In genomic region chr14:94120667-94121335, GRCh38 we compare ENCODE assay signal across 18 cellular contexts. TPM values are rescaled to one million over a fixed set of nuclear protein-coding genes. Genes with fewer than 3 reads are reported as not detected.
DNase-seq lines count a peak whose midpoint lies in the region; ATAC-seq, FAIRE-seq and TF ChIP-seq lines count a peak whose summit lies in the region.
"Had no signal": no experiment of that assay in that cellular context is flagged by ENCODE, and none has a peak within 500 bp of the region (broad histone marks: within the 10 kb centered on the region; RNA-seq: fewer than 3 reads in every experiment).

No MANE protein-coding gene starts in this region.

- H3K79me2 ChIP-seq in endothelial cell of umbilical vein (ENCODE audit: control insufficient read depth, insufficient read depth, low read length) (no peaks in the 10 kb centered on the region), mesendoderm (ENCODE audit: control insufficient read depth, insufficient read depth, low read length) (no peaks in the 10 kb centered on the region)

- no peak overlapping the region for H2AK5ac ChIP-seq in mesendoderm (ENCODE audit: low read length)

- no peaks in the 10 kb centered on the region for H3K9me1 ChIP-seq in endothelial cell of umbilical vein (replicated peaks; ENCODE audit: control insufficient read depth, extremely low read depth, insufficient read depth, low read length)

- H3K9ac ChIP-seq in endothelial cell of umbilical vein (replicated peaks; ENCODE audit: extremely low read depth, insufficient read depth, low read length) (no peak overlapping the region), mesendoderm (ENCODE audit: low read length) (no peak overlapping the region)

- H4K8ac ChIP-seq in mesendoderm (ENCODE audit: low read depth, low read length) = no peak overlapping the region

- no peaks in the 10 kb centered on the region for H4K20me1 ChIP-seq in endothelial cell of umbilical vein (replicated peaks; ENCODE audit: control insufficient read depth, extremely low read depth, insufficient read depth, low read length)

- H3K4me1 ChIP-seq in endothelial cell of umbilical vein (ENCODE audit: control insufficient read depth, extremely low read depth, insufficient read depth, low read length) = no peaks in the 10 kb centered on the region
- H3K4me1 ChIP-seq in mesendoderm (ENCODE audit: control insufficient read depth, low read depth, low read length) = no peaks in the 10 kb centered on the region
- H3K4me1 ChIP-seq: adrenal gland, BE2C had no signal

- no peak overlapping the region for H4K5ac ChIP-seq in mesendoderm (ENCODE audit: low read length)

- H2BK5ac ChIP-seq in mesendoderm (ENCODE audit: low read length) = no peak overlapping the region

- TF ChIP-seq CTCF in endothelial cell of umbilical vein (IDR thresholded peaks at IDR 0.05; ENCODE audit: extremely low read depth in 1 of 2, insufficient read depth in 1 of 2, low read depth in 1 of 2, low read length in 2 of 2) (no peak), omental fat pad (IDR thresholded peaks at IDR 0.05) (no peak)

- CTCF ChIA-PET in endothelial cell of umbilical vein (lab: Charles Lee) = no interaction called here

- no peak overlapping the region for H2BK120ac ChIP-seq in mesendoderm (ENCODE audit: low read depth, low read length)

- intact Hi-C loops in endothelial cell of umbilical vein (cut with micrococcal nuclease) = no loop called here

- WGBS in mesendoderm (ENCODE audit: extremely low coverage, insufficient coverage, low lambda C conversion rate) = no CpG with 5 or more reads among the region's 5 CpGs

- no peak overlapping the region for H3K4me2 ChIP-seq in endothelial cell of umbilical vein (ENCODE audit: insufficient read depth, low read length)
- no peak overlapping the region for H3K4me2 ChIP-seq in mesendoderm (ENCODE audit: low read length)
- H3K4me2 ChIP-seq: smooth muscle cell had no signal

- POLR2A ChIA-PET in endothelial cell of umbilical vein (lab: Charles Lee) = no interaction called here

- no peak overlapping the region for H3K56ac ChIP-seq in mesendoderm (ENCODE audit: low read length)

- no peak overlapping the region for H3K23ac ChIP-seq in mesendoderm (ENCODE audit: low read length)

- H3K27me3 ChIP-seq in endothelial cell of umbilical vein (ENCODE audit: control insufficient read depth in 2 of 2, insufficient read depth in 2 of 2, low read length in 2 of 2) (no peaks in the 10 kb centered on the region), mesendoderm (ENCODE audit: insufficient read depth, low read length, poor library complexity) (no peaks in the 10 kb centered on the region)
- H3K27me3 ChIP-seq: adrenal gland, BE2C had no signal

- no peak for ATAC-seq in omental fat pad (ENCODE audit: low FRiP score)
- no peak for ATAC-seq in GM19023 (IDR thresholded peaks at IDR 0.05; ENCODE audit: unreplicated experiment)

- no peak overlapping the region for H3K27ac ChIP-seq in endothelial cell of umbilical vein (ENCODE audit: insufficient read depth, low read depth, low read length)
- no peak overlapping the region for H3K27ac ChIP-seq in mesendoderm (ENCODE audit: low read depth, low read length)
- H3K27ac ChIP-seq: adrenal gland, esophagus squamous epithelium had no signal

- no peak overlapping the region for H3K4me3 ChIP-seq in endothelial cell of umbilical vein (replicated peaks in 1 of 3; ENCODE audit: insufficient read depth in 1 of 3, low read depth in 1 of 3, low read length in 3 of 3)
- H3K4me3 ChIP-seq in mesendoderm (ENCODE audit: low read length) = no peak overlapping the region
- H3K4me3 ChIP-seq: adrenal gland, esophagus squamous epithelium, smooth muscle cell had no signal

- H3K36me3 ChIP-seq in endothelial cell of umbilical vein (ENCODE audit: control insufficient read depth in 2 of 2, extremely low read depth in 1 of 2, insufficient read depth in 2 of 2, low read length in 2 of 2) = no peaks in the 10 kb centered on the region
- H3K36me3 ChIP-seq in mesendoderm (ENCODE audit: control insufficient read depth, insufficient read depth, low read length) = no peaks in the 10 kb centered on the region
- H3K36me3 ChIP-seq: adrenal gland, BE2C, esophagus squamous epithelium had no signal

- dilution Hi-C loops in endothelial cell of umbilical vein (cut with MboI; ENCODE audit: extremely low pct_ligation_motif_present, low sequenced_read_pairs) = no loop called here

- no peaks in the 10 kb centered on the region for H3K9me3 ChIP-seq in endothelial cell of umbilical vein (replicated peaks; ENCODE audit: control insufficient read depth, insufficient read depth, low read length)
- H3K9me3 ChIP-seq: adrenal gland, BE2C had no signal

- no peak overlapping the region for H3K18ac ChIP-seq in mesendoderm (ENCODE audit: low read length)

- no peak overlapping the region for H3K4ac ChIP-seq in mesendoderm (ENCODE audit: low read depth, low read length)

- FAIRE-seq in endothelial cell of umbilical vein (lab: Jason Lieb, UNC) = no peak

- no peak overlapping the region for H2AFZ ChIP-seq in endothelial cell of umbilical vein (ENCODE audit: low read depth, low read length)

- peak; percentile 48 for DNase-seq in AG08396 (ENCODE audit: low spot score)
- DNase-seq in LHCN-M2 (ENCODE audit: low read depth) = peak; percentile 29
- DNase-seq in endothelial cell of umbilical vein (ENCODE audit: low read depth, low spot score) = peak; percentile 23
- peak; percentile 10 for DNase-seq in omental fat pad (ENCODE audit: low spot score)
- DNase-seq in mesendoderm = no peak
- DNase-seq in SW 1271 (lab: John Stamatoyannopoulos, UW) = no peak
- DNase-seq in NCI-H2227 (lab: John Stamatoyannopoulos, UW; ENCODE audit: unreplicated experiment) = no peak
- DNase-seq: activated CD4-positive, alpha-beta T cell treated with anti-CD3 and anti-CD28 coated beads, Interleukin-2, amount 10 ng/mL, durations not matched to agents 7 days and 5 days; activated T-cell treated with anti-CD3 and anti-CD28 coated beads, Interleukin-2, amount 50 U/mL, for 24 hours; BE2C; cortex of kidney; esophagus squamous epithelium; KG1; NCI-H187; NCI-H526 treated with DMSO at 0.1 percent for 48 hours had no signal

- no TSS peak for BruUV-seq in endothelial cell of umbilical vein (replicated peaks; lab: Mats Ljungman, UMichigan)

- no peak overlapping the region for H2BK15ac ChIP-seq in mesendoderm (replicated peaks; ENCODE audit: low read depth)

- TF ChIP-seq POLR2A in endothelial cell of umbilical vein (IDR thresholded peaks at IDR 0.05; ENCODE audit: low read depth, low read length) = no peak

- no peaks in the 10 kb centered on the region for H3K79me1 ChIP-seq in mesendoderm (ENCODE audit: low read length)

RNA-seq across cellular contexts. Expression of gene IFI27L2, which starts 8.6 kb away (rescaled TPM):
- total RNA-seq in LHCN-M2 (2014; rRNA removed) (63.5 and 107 TPM in 2 replicates), endothelial cell of umbilical vein (11.0 and 28.7 TPM in 2 replicates), omental fat pad (100 to 1,000 TPM in 1 of 4 donors, 10 to 100 TPM in 3; 43.2 to 109 (median 47.7) TPM)
- polyA plus RNA-seq in LHCN-M2 (2012) = 382 TPM
- polyA plus RNA-seq in endothelial cell of umbilical vein = 82.9 and 93.9 TPM in 2 replicates
- polyA plus RNA-seq in endothelial cell of umbilical vein (2011; cell fraction: cytosol; rRNA removed) = 38.2 and 42.4 TPM in 2 replicates
- polyA plus RNA-seq in endothelial cell of umbilical vein (2011; cell fraction: nucleus; rRNA removed) = 11.3 and 14.6 TPM in 2 replicates
- polyA plus RNA-seq in endothelial cell of umbilical vein (2012) = 51.7 and 60.2 TPM in 2 replicates
- polyA minus RNA-seq in endothelial cell of umbilical vein = 8.5 and 15.9 TPM in 2 replicates
- 15.6 TPM for polyA minus RNA-seq in endothelial cell of umbilical vein (2011; cell fraction: cytosol; rRNA and poly(A)+ RNA removed)
- 2.3 and 3.8 TPM in 2 replicates for polyA minus RNA-seq in endothelial cell of umbilical vein (2011; cell fraction: nucleus; rRNA and poly(A)+ RNA removed)
- polyA plus RNA-seq in mesendoderm (2013, experiment 1 of 2) = 10.3 TPM
- 11.9 TPM for polyA plus RNA-seq in mesendoderm (2013, experiment 2 of 2)

RNA-seq across cellular contexts. Expression of gene IFI27, which starts 10.3 kb away (rescaled TPM):
- total RNA-seq in LHCN-M2 (2014; rRNA removed) (0.51 and 1.5 TPM in 2 replicates), endothelial cell of umbilical vein (72.0 and 126 TPM in 2 replicates), omental fat pad (1,000 to 10,000 TPM in 1 of 4 donors, 100 to 1,000 TPM in 3; 285 to 1,264 (median 308) TPM)
- 0.53 TPM for polyA plus RNA-seq in LHCN-M2 (2012)
- 1,265 and 1,831 TPM in 2 replicates for polyA plus RNA-seq in endothelial cell of umbilical vein
- polyA plus RNA-seq in endothelial cell of umbilical vein (2011; cell fraction: cytosol; rRNA removed) = 583 and 646 TPM in 2 replicates
- 152 and 165 TPM in 2 replicates for polyA plus RNA-seq in endothelial cell of umbilical vein (2011; cell fraction: nucleus; rRNA removed)
- polyA plus RNA-seq in endothelial cell of umbilical vein (2012) = 188 and 262 TPM in 2 replicates
- polyA minus RNA-seq in endothelial cell of umbilical vein = 158 and 177 TPM in 2 replicates
- polyA minus RNA-seq in endothelial cell of umbilical vein (2011; cell fraction: cytosol; rRNA and poly(A)+ RNA removed) = 14.8 TPM
- 17.9 and 22.7 TPM in 2 replicates for polyA minus RNA-seq in endothelial cell of umbilical vein (2011; cell fraction: nucleus; rRNA and poly(A)+ RNA removed)
- polyA plus RNA-seq in mesendoderm (2013, experiment 1 of 2) = 0.67 TPM
- polyA plus RNA-seq in mesendoderm (2013, experiment 2 of 2) = 0.64 TPM

RNA-seq across cellular contexts. Expression of gene IFI27L1, which starts 39.7 kb away (rescaled TPM):
- total RNA-seq in LHCN-M2 (2014; rRNA removed) = 21.0 and 31.2 TPM in 2 replicates
- 52.8 TPM for polyA plus RNA-seq in LHCN-M2 (2012)
- 31.1 and 31.8 TPM in 2 replicates for total RNA-seq in endothelial cell of umbilical vein
- 32.9 and 38.1 TPM in 2 replicates for polyA plus RNA-seq in endothelial cell of umbilical vein
- 28.3 and 28.8 TPM in 2 replicates for polyA plus RNA-seq in endothelial cell of umbilical vein (2011; cell fraction: cytosol; rRNA removed)
- 23.2 and 26.8 TPM in 2 replicates for polyA plus RNA-seq in endothelial cell of umbilical vein (2011; cell fraction: nucleus; rRNA removed)
- polyA plus RNA-seq in endothelial cell of umbilical vein (2012) = 12.9 and 14.3 TPM in 2 replicates
- polyA minus RNA-seq in endothelial cell of umbilical vein = 9.7 and 13.9 TPM in 2 replicates
- polyA minus RNA-seq in endothelial cell of umbilical vein (2011; cell fraction: cytosol; rRNA and poly(A)+ RNA removed) = 5.0 TPM
- polyA minus RNA-seq in endothelial cell of umbilical vein (2011; cell fraction: nucleus; rRNA and poly(A)+ RNA removed) = 6.0 and 7.1 TPM in 2 replicates
- total RNA-seq in omental fat pad = 10 to 100 TPM in 3 of 4 donors, 1 to 10 TPM in 1; 9.2 to 28.6 (median 13.1) TPM
- polyA plus RNA-seq in mesendoderm (2013, experiment 1 of 2) = 14.1 TPM
- polyA plus RNA-seq in mesendoderm (2013, experiment 2 of 2) = 14.6 TPM

RNA-seq across cellular contexts. Expression of gene DDX24, which starts 39.8 kb away (rescaled TPM):
- total RNA-seq in LHCN-M2 (2014; rRNA removed) (155 and 171 TPM in 2 replicates), endothelial cell of umbilical vein (132 and 141 TPM in 2 replicates), omental fat pad (100 to 1,000 TPM; 106 to 215 (median 147) TPM)
- polyA plus RNA-seq in LHCN-M2 (2012) = 147 TPM
- polyA plus RNA-seq in endothelial cell of umbilical vein = 86.7 and 88.3 TPM in 2 replicates
- polyA plus RNA-seq in endothelial cell of umbilical vein (2011; cell fraction: cytosol; rRNA removed) = 111 and 132 TPM in 2 replicates
- polyA plus RNA-seq in endothelial cell of umbilical vein (2011; cell fraction: nucleus; rRNA removed) = 157 and 197 TPM in 2 replicates
- 98.6 and 133 TPM in 2 replicates for polyA plus RNA-seq in endothelial cell of umbilical vein (2012)
- 89.8 and 103 TPM in 2 replicates for polyA minus RNA-seq in endothelial cell of umbilical vein
- 80.2 TPM for polyA minus RNA-seq in endothelial cell of umbilical vein (2011; cell fraction: cytosol; rRNA and poly(A)+ RNA removed)
- 32.3 and 46.5 TPM in 2 replicates for polyA minus RNA-seq in endothelial cell of umbilical vein (2011; cell fraction: nucleus; rRNA and poly(A)+ RNA removed)
- polyA plus RNA-seq in mesendoderm (2013, experiment 1 of 2) = 181 TPM
- 186 TPM for polyA plus RNA-seq in mesendoderm (2013, experiment 2 of 2)

RNA-seq across cellular contexts. Expression of gene PPP4R4, which starts 53.3 kb away (rescaled TPM):
- total RNA-seq in LHCN-M2 (2014; rRNA removed) = 0.19 and 0.40 TPM in 2 replicates
- polyA plus RNA-seq in LHCN-M2 (2012) = 0.10 TPM
- not detected in 2 replicates for total RNA-seq in endothelial cell of umbilical vein
- not detected in 2 replicates for polyA plus RNA-seq in endothelial cell of umbilical vein
- polyA plus RNA-seq in endothelial cell of umbilical vein (2011; cell fraction: cytosol; rRNA removed) = not detected in 2 replicates
- polyA plus RNA-seq in endothelial cell of umbilical vein (2011; cell fraction: nucleus; rRNA removed) = not detected in 2 replicates
- polyA plus RNA-seq in endothelial cell of umbilical vein (2012) = not detected in 2 replicates
- 0.06 TPM in 1 of 2 replicates, not detected in the other for polyA minus RNA-seq in endothelial cell of umbilical vein
- polyA minus RNA-seq in endothelial cell of umbilical vein (2011; cell fraction: cytosol; rRNA and poly(A)+ RNA removed) = not detected
- polyA minus RNA-seq in endothelial cell of umbilical vein (2011; cell fraction: nucleus; rRNA and poly(A)+ RNA removed) = 0.10 TPM in 1 of 2 replicates, not detected in the other
- 1 to 10 TPM in 2 of 4 donors, under 1 TPM in 2; 0.25 to 2.0 (median 1.1) TPM for total RNA-seq in omental fat pad
- polyA plus RNA-seq in mesendoderm (2013, experiment 1 of 2) = 2.1 TPM
- polyA plus RNA-seq in mesendoderm (2013, experiment 2 of 2) = 1.8 TPM

Comparison
In these comparisons a context has a peak if more than half of its experiments do, and no peak if none do; other contexts are left out.
1. DNase-seq: peak in AG08396 (single experiment), LHCN-M2 (single experiment), endothelial cell of umbilical vein (single experiment) and omental fat pad (single experiment); none in mesendoderm (single experiment), SW 1271 (0 of 2) and NCI-H2227 (single experiment).
2. RNA of gene IFI27, which starts 10.3 kb away (total RNA-seq): 285 to 1,264 TPM in omental fat pad and 72.0 to 126 TPM in endothelial cell of umbilical vein; 0.51 to 1.5 TPM in LHCN-M2; every median in the first group is over 10 times any median in the second.